1 cellular context compared by ENCODE assay signal in genomic region chr3:50302095-50303037, GRCh38.
TF ChIP-seq lines count a peak whose summit lies in the region.

No MANE protein-coding gene starts in this region.

TF ChIP-seq in IMR-90, 13 proteins besides CTCF, POLR2A, EP300 and RAD21 (continued from another document):
- TF ChIP-seq MAZ (IDR thresholded peaks at IDR 0.05; ENCODE audit: borderline replicate concordance, low read depth, low read length) (no peak), MXI1 (IDR thresholded peaks at IDR 0.05; ENCODE audit: borderline replicate concordance, low read depth, low read length) (no peak), MAFK (IDR thresholded peaks at IDR 0.05; ENCODE audit: low read depth, low read length) (no peak), ELK1 (IDR thresholded peaks at IDR 0.05; ENCODE audit: borderline replicate concordance, low read depth, low read length) (no peak), USF2 (IDR thresholded peaks at IDR 0.05; ENCODE audit: low read depth, low read length) (no peak), SMC3 (IDR thresholded peaks at IDR 0.05; ENCODE audit: low read depth, low read length) (no peak), BHLHE40 (IDR thresholded peaks at IDR 0.05; ENCODE audit: low read depth, low read length) (no peak), CEBPB (IDR thresholded peaks at IDR 0.05; ENCODE audit: low read depth, low read length) (no peak), NFE2L2 (IDR thresholded peaks at IDR 0.05; ENCODE audit: low read depth, low read length) (no peak), CHD1 (IDR thresholded peaks at IDR 0.05; ENCODE audit: low read depth, low read length) (no peak), RFX5 (IDR thresholded peaks at IDR 0.05; ENCODE audit: low read depth, low read length) (no peak)
